In genomic region chr17:44210342-44211192, GRCh38 we compare ENCODE assay signal across 1 cellular context.
TF ChIP-seq lines count a peak whose summit lies in the region.

No MANE protein-coding gene starts in this region.

TF ChIP-seq in K562, 482 proteins besides CTCF, POLR2A, EP300 and RAD21 (continued from another document and continues in another):
- TF ChIP-seq PRDM10 (IDR thresholded peaks at IDR 0.05; ENCODE audit: partially characterized antibody) (peak; percentile 24), SNRNP70 (optimal IDR thresholded peaks at IDR 0.05; ENCODE audit: low read depth, low read length) (no peak), RBM17 (IDR thresholded peaks at IDR 0.05; ENCODE audit: borderline replicate concordance, low read depth, low read length) (no peak), MEF2D (tag; conservative IDR thresholded peaks at IDR 0.05; ENCODE audit: low read depth) (no peak), ZBTB11 (CRISPR knock-in tag; IDR thresholded peaks at IDR 0.05) (peak in 1 of 3 experiments; percentile 61; a peak in 1 of 6 replicates), RBFOX2 (IDR thresholded peaks at IDR 0.05; ENCODE audit: low read depth, low read length) (peak; percentile 68), ZNF407 (IDR thresholded peaks at IDR 0.05; ENCODE audit: low read depth) (no peak), CSDE1 (IDR thresholded peaks at IDR 0.05) (no peak; a peak in 1 of 4 replicates), JUN (IDR thresholded peaks at IDR 0.05; ENCODE audit: borderline replicate concordance, low read depth, low read length) (peak; percentile 63; the same call in 1 of the 2 replicates), JUN (CRISPR knock-in tag; IDR thresholded peaks at IDR 0.05; ENCODE audit: borderline replicate concordance) (no peak; the same call in 1 of the 2 replicates), TGIF2 (CRISPR knock-in tag; IDR thresholded peaks at IDR 0.05) (peak; percentile 90), E2F1 (CRISPR knock-in tag; IDR thresholded peaks at IDR 0.05) (peak; percentile 98), PKNOX1 (IDR thresholded peaks at IDR 0.05) (no peak)
- TF ChIP-seq, protein P1, sequence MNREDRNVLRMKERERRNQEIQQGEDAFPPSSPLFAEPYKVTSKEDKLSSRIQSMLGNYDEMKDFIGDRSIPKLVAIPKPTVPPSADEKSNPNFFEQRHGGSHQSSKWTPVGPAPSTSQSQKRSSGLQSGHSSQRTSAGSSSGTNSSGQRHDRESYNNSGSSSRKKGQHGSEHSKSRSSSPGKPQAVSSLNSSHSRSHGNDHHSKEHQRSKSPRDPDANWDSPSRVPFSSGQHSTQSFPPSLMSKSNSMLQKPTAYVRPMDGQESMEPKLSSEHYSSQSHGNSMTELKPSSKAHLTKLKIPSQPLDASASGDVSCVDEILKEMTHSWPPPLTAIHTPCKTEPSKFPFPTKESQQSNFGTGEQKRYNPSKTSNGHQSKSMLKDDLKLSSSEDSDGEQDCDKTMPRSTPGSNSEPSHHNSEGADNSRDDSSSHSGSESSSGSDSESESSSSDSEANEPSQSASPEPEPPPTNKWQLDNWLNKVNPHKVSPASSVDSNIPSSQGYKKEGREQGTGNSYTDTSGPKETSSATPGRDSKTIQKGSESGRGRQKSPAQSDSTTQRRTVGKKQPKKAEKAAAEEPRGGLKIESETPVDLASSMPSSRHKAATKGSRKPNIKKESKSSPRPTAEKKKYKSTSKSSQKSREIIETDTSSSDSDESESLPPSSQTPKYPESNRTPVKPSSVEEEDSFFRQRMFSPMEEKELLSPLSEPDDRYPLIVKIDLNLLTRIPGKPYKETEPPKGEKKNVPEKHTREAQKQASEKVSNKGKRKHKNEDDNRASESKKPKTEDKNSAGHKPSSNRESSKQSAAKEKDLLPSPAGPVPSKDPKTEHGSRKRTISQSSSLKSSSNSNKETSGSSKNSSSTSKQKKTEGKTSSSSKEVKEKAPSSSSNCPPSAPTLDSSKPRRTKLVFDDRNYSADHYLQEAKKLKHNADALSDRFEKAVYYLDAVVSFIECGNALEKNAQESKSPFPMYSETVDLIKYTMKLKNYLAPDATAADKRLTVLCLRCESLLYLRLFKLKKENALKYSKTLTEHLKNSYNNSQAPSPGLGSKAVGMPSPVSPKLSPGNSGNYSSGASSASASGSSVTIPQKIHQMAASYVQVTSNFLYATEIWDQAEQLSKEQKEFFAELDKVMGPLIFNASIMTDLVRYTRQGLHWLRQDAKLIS (CRISPR knock-in tag; IDR thresholded peaks at IDR 0.05) = peak; percentile 75; the same call in 1 of the 2 replicates
- TF ChIP-seq, protein P2, sequence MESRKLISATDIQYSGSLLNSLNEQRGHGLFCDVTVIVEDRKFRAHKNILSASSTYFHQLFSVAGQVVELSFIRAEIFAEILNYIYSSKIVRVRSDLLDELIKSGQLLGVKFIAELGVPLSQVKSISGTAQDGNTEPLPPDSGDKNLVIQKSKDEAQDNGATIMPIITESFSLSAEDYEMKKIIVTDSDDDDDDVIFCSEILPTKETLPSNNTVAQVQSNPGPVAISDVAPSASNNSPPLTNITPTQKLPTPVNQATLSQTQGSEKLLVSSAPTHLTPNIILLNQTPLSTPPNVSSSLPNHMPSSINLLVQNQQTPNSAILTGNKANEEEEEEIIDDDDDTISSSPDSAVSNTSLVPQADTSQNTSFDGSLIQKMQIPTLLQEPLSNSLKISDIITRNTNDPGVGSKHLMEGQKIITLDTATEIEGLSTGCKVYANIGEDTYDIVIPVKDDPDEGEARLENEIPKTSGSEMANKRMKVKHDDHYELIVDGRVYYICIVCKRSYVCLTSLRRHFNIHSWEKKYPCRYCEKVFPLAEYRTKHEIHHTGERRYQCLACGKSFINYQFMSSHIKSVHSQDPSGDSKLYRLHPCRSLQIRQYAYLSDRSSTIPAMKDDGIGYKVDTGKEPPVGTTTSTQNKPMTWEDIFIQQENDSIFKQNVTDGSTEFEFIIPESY (CRISPR knock-in tag; IDR thresholded peaks at IDR 0.05) = peak; percentile 98
- TF ChIP-seq, protein P3, sequence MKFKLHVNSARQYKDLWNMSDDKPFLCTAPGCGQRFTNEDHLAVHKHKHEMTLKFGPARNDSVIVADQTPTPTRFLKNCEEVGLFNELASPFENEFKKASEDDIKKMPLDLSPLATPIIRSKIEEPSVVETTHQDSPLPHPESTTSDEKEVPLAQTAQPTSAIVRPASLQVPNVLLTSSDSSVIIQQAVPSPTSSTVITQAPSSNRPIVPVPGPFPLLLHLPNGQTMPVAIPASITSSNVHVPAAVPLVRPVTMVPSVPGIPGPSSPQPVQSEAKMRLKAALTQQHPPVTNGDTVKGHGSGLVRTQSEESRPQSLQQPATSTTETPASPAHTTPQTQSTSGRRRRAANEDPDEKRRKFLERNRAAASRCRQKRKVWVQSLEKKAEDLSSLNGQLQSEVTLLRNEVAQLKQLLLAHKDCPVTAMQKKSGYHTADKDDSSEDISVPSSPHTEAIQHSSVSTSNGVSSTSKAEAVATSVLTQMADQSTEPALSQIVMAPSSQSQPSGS (CRISPR knock-in tag; IDR thresholded peaks at IDR 0.05) = 0 out of 2 replicates have a peak, but pooled peaks have one; percentile 48
- TF ChIP-seq, protein P4, sequence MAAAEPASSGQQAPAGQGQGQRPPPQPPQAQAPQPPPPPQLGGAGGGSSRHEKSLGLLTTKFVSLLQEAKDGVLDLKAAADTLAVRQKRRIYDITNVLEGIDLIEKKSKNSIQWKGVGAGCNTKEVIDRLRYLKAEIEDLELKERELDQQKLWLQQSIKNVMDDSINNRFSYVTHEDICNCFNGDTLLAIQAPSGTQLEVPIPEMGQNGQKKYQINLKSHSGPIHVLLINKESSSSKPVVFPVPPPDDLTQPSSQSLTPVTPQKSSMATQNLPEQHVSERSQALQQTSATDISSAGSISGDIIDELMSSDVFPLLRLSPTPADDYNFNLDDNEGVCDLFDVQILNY (CRISPR knock-in tag; IDR thresholded peaks at IDR 0.05) = peak; percentile 77; the same call in 1 of the 2 replicates
